ENCODE assay signal across 1 cellular context in genomic region chr6:56933650-56934049, GRCh38.
TF ChIP-seq lines count a peak whose summit lies in the region.

No MANE protein-coding gene starts in this region.

TF ChIP-seq in HEK293, 187 proteins besides CTCF, POLR2A, EP300 and RAD21 (continued from another document):
- TF ChIP-seq IKZF3 (tag by site-specific recombination; IDR thresholded peaks at IDR 0.05) (peak; percentile 45; the same call in 1 of the 2 replicates), ZBTB17 (tag by site-specific recombination; IDR thresholded peaks at IDR 0.05) (peak; percentile 50; the same call in 1 of the 2 replicates), PRDM2 (tag by site-specific recombination; IDR thresholded peaks at IDR 0.05; ENCODE audit: borderline replicate concordance) (no peak), AEBP2 (tag by site-specific recombination; IDR thresholded peaks at IDR 0.05; ENCODE audit: borderline replicate concordance) (no peak), PRDM1 (tag by site-specific recombination; IDR thresholded peaks at IDR 0.05) (0 out of 2 replicates have a peak, but pooled peaks have one; percentile 12), ZNF843 (tag by site-specific recombination; IDR thresholded peaks at IDR 0.05) (peak; percentile 82), ZNF266 (tag by site-specific recombination; IDR thresholded peaks at IDR 0.05; ENCODE audit: low read depth) (no peak), WT1 (tag by site-specific recombination; IDR thresholded peaks at IDR 0.05) (peak; percentile 82), ZSCAN30 (tag by site-specific recombination; IDR thresholded peaks at IDR 0.05) (0 out of 2 replicates have a peak, but pooled peaks have one; percentile 27), YY2 (tag by site-specific recombination; IDR thresholded peaks at IDR 0.05) (peak; percentile 24; the same call in 1 of the 2 replicates), HIC1 (tag by site-specific recombination; IDR thresholded peaks at IDR 0.05) (0 out of 2 replicates have a peak, but pooled peaks have one; percentile 29), ZNF366 (tag by site-specific recombination; conservative IDR thresholded peaks at IDR 0.05) (peak; percentile 54; the same call in 1 of the 2 replicates), ZNF341 (tag by site-specific recombination; IDR thresholded peaks at IDR 0.05; ENCODE audit: low read depth) (peak; percentile 42; the same call in 1 of the 2 replicates), PRDM4 (tag by site-specific recombination; IDR thresholded peaks at IDR 0.05) (0 out of 2 replicates have a peak, but pooled peaks have one; percentile 35), MZF1 (tag by site-specific recombination; IDR thresholded peaks at IDR 0.05; ENCODE audit: borderline replicate concordance) (0 out of 2 replicates have a peak, but pooled peaks have one; percentile 34), OSR2 (tag by site-specific recombination; IDR thresholded peaks at IDR 0.05) (peak; percentile 52)
